18 cellular contexts compared by ENCODE assay signal in the genomic region with DNA sequence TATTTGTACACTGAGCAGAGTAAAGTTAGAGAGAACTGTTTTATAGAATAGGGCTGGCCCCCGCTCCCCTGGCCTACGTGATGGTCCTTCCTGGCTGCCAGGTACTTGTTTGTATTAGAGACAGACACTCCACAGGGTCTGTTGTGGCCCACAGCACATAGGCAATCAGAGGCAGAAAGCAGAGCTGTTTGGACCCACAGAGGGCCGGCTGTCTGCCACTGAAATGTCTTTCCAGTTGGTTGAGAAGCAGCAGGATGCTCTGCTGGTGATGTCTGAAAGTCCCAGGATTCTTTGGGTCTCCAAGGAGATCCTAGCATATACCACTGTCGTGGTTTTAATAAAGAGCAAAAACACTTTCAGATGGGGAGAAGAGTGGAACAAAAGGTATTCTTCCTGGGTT. TPM values are rescaled to one million over a fixed set of nuclear protein-coding genes. Genes with fewer than 3 reads are reported as not detected.
DNase-seq lines count a peak whose midpoint lies in the region; ATAC-seq, FAIRE-seq and TF ChIP-seq lines count a peak whose summit lies in the region.
"Had no signal": no experiment of that assay in that cellular context is flagged by ENCODE, and none has a peak within 500 bp of the region (broad histone marks: within the 10 kb centered on the region; RNA-seq: fewer than 3 reads in every experiment).

No MANE protein-coding gene starts in this region.

- no peaks in the 10 kb centered on the region for H3K27me3 Mint-ChIP-seq in activated CD8-positive, alpha-beta memory T cell treated with anti-CD3 and anti-CD28 coated beads, Interleukin-2, amount 10 ng/mL, durations not matched to agents 7 days and 5 days
- no peaks in the 10 kb centered on the region for H3K27me3 Mint-ChIP-seq in T-helper 17 cell
- H3K27me3 Mint-ChIP-seq in stimulated activated memory B cell treated with anti-CD40 and anti-IgM and Interleukin-4, amounts not matched to agents 10 μg/mL and 1 μg/mL and 100 μg/mL, for 72 hours, result no peaks in the 10 kb centered on the region
- H3K27me3 Mint-ChIP-seq: memory B cell had no signal

- no peak overlapping the region for H3K14ac ChIP-seq in H1 (ENCODE audit: insufficient read length)

- TF ChIP-seq CTCF in H1 (IDR thresholded peaks at IDR 0.05; ENCODE audit: control extremely low read depth in 1 of 3, insufficient read depth in 1 of 3, low read depth in 1 of 3, low read length in 3 of 3), result no peak

- peaks cover 72% of the 10 kb centered on the region for H3K4me1 Mint-ChIP-seq in activated CD8-positive, alpha-beta memory T cell treated with anti-CD3 and anti-CD28 coated beads, Interleukin-2, amount 10 ng/mL, durations not matched to agents 7 days and 5 days
- peaks cover 55% of the 10 kb centered on the region for H3K4me1 Mint-ChIP-seq in T-helper 17 cell
- H3K4me1 Mint-ChIP-seq in stimulated activated memory B cell treated with anti-CD40 and anti-IgM and Interleukin-4, amounts not matched to agents 10 μg/mL and 1 μg/mL and 100 μg/mL, for 72 hours, result peaks cover 67% of the 10 kb centered on the region

- H3K9me3 Mint-ChIP-seq in activated CD8-positive, alpha-beta memory T cell treated with anti-CD3 and anti-CD28 coated beads, Interleukin-2, amount 10 ng/mL, durations not matched to agents 7 days and 5 days (ENCODE audit: low read depth), result peaks cover 4% of the 10 kb centered on the region
- H3K9me3 Mint-ChIP-seq in stimulated activated memory B cell treated with anti-CD40 and anti-IgM and Interleukin-4, amounts not matched to agents 10 μg/mL and 1 μg/mL and 100 μg/mL, for 72 hours, result peaks cover 3% of the 10 kb centered on the region
- H3K9me3 Mint-ChIP-seq: memory B cell had no signal

- H2BK12ac ChIP-seq in H1 (ENCODE audit: low read depth, low read length), result no peak overlapping the region

- no peak overlapping the region for H2AK5ac ChIP-seq in H1 (ENCODE audit: low read depth, low read length)

- no peak overlapping the region; the same call in 1 of the 2 replicates for H2BK20ac ChIP-seq in H1 (ENCODE audit: low read length)

- H3K4me3 Mint-ChIP-seq in activated CD8-positive, alpha-beta memory T cell treated with anti-CD3 and anti-CD28 coated beads, Interleukin-2, amount 10 ng/mL, durations not matched to agents 7 days and 5 days, result no peak overlapping the region
- H3K4me3 Mint-ChIP-seq in T-helper 17 cell, result peak overlapping the region; percentile 55
- H3K4me3 Mint-ChIP-seq in stimulated activated memory B cell treated with anti-CD40 and anti-IgM and Interleukin-4, amounts not matched to agents 10 μg/mL and 1 μg/mL and 100 μg/mL, for 72 hours, result no peak overlapping the region
- H3K4me3 Mint-ChIP-seq: memory B cell had no signal

- no peaks in the 10 kb centered on the region for H3K79me1 ChIP-seq in H1 (ENCODE audit: low read depth, low read length)

- no peak overlapping the region for H2BK120ac ChIP-seq in H1 (replicated peaks; ENCODE audit: low read depth, low read length)

- POLR2A ChIA-PET in H1 (lab: Charles Lee; ENCODE audit: partially characterized antibody), result no interaction called here

- H4K8ac ChIP-seq in H1 (ENCODE audit: extremely low read depth, insufficient read depth, low read length), result no peak overlapping the region; the same call in 1 of the 2 replicates

- no peaks in the 10 kb centered on the region for H4K20me1 ChIP-seq in H1 (replicated peaks in 1 of 2; ENCODE audit: control insufficient read depth in 1 of 2, insufficient read depth in 2 of 2, low read length in 2 of 2)

- WGBS in H1 (ENCODE audit: extremely low coverage in 1 of 2, insufficient coverage in 1 of 2, insufficient read length in 1 of 2, insufficient replicate concordance in 2 of 2, low coverage in 1 of 2, low lambda C conversion rate in 2 of 2, missing lambda C conversion rate in 1 of 2), 2 experiments, result 89% methylated on average over 3 of the region's 4 CpGs; no CpG with 5 or more reads in 1 of the 2 experiments

- no peak overlapping the region for H3K4me3 ChIP-seq in H1 (ENCODE audit: extremely low read depth in 1 of 4, insufficient read depth in 2 of 4, low read depth in 3 of 4, low read length in 4 of 4)
- H3K4me3 ChIP-seq: gastroesophageal sphincter, GM23248, transverse colon had no signal

- no peaks in the 10 kb centered on the region for H3K27me3 ChIP-seq in H1 (replicated peaks in 1 of 4; ENCODE audit: control insufficient read depth in 3 of 4, extremely low read depth in 1 of 4, insufficient read depth in 3 of 4, low read length in 3 of 4)
- H3K27me3 ChIP-seq: gastroesophageal sphincter, transverse colon had no signal

- no peak overlapping the region for H3K27ac ChIP-seq in H1 (ENCODE audit: low read depth, low read length)
- H3K27ac ChIP-seq: gastroesophageal sphincter, GM23248 had no signal

- no peaks in the 10 kb centered on the region for H3K79me2 ChIP-seq in H1 (ENCODE audit: control insufficient read depth in 1 of 2, insufficient read depth in 2 of 2, low read length in 2 of 2)

- no peak for TF ChIP-seq RAD21 in H1 (IDR thresholded peaks at IDR 0.05 in 1 of 2, conservative IDR thresholded peaks at IDR 0.05 in 1 of 2; ENCODE audit: low read depth in 2 of 2, low read length in 2 of 2)

- H2BK15ac ChIP-seq in H1 (ENCODE audit: low read length), result peak overlapping the region; percentile 90; the same call in 1 of the 2 replicates

- no peak for TF ChIP-seq POLR2A in H1 (IDR thresholded peaks at IDR 0.05; ENCODE audit: control extremely low read depth in 1 of 2, low read depth in 2 of 2, low read length in 2 of 2)

- peaks cover 5% of the 10 kb centered on the region; the same call in 1 of the 2 replicates for H3K23me2 ChIP-seq in H1 (ENCODE audit: low read depth, low read length)

- H3K4me1 ChIP-seq in H1 (replicated peaks in 1 of 4; ENCODE audit: control insufficient read depth in 3 of 4, insufficient read depth in 4 of 4, low read length in 3 of 4), result peaks cover 3 to 17% (median 9%) of the 10 kb centered on the region in 4 experiments; a peak in 6 of 7 replicates

- H2AFZ ChIP-seq in H1 (ENCODE audit: low read length), result no peak overlapping the region
- H2AFZ ChIP-seq: GM23248 had no signal

- H3K56ac ChIP-seq in H1 (replicated peaks; ENCODE audit: insufficient read length, low read depth, low read length), result no peak overlapping the region

- no peak for FAIRE-seq in H1 (lab: Jason Lieb, UNC)

- no peak overlapping the region for H3K9ac ChIP-seq in H1 (replicated peaks in 1 of 4; ENCODE audit: extremely low read depth in 1 of 4, low read depth in 3 of 4, low read length in 3 of 4)
- H3K9ac ChIP-seq: GM23248 had no signal

- H3K9me3 ChIP-seq in T-helper 17 cell (ENCODE audit: control insufficient read depth, low read length, poor library complexity, severe bottlenecking), result no peaks in the 10 kb centered on the region
- peaks cover 8 to 9% of the 10 kb centered on the region in 2 experiments for H3K9me3 ChIP-seq in H1 (ENCODE audit: insufficient read depth in 2 of 2, low read depth in 1 of 2, low read length in 1 of 2)
- H3K9me3 ChIP-seq: gastroesophageal sphincter, transverse colon had no signal

- no peak for TF ChIP-seq EP300 in H1 (IDR thresholded peaks at IDR 0.05; ENCODE audit: borderline replicate concordance in 1 of 2, low read depth in 2 of 2, low read length in 2 of 2)

- H3K4me2 ChIP-seq in H1 (ENCODE audit: insufficient read depth in 1 of 2, low read depth in 2 of 2, low read length in 2 of 2), result no peak overlapping the region

- no peak for ATAC-seq in activated CD8-positive, alpha-beta memory T cell treated with anti-CD3 and anti-CD28 coated beads, Interleukin-2, amount 10 ng/mL, durations not matched to agents 7 days and 5 days
- ATAC-seq in T-helper 17 cell, result no peak
- no peak for ATAC-seq in stimulated activated memory B cell treated with anti-CD40 and anti-IgM and Interleukin-4, amounts not matched to agents 10 μg/mL and 1 μg/mL and 100 μg/mL, for 72 hours
- ATAC-seq in HG02588 (IDR thresholded peaks at IDR 0.05; ENCODE audit: unreplicated experiment), result no peak
- no peak for ATAC-seq in GM21526 (IDR thresholded peaks at IDR 0.05; ENCODE audit: low FRiP score, unreplicated experiment)
- ATAC-seq: gastroesophageal sphincter, right cardiac atrium had no signal

- H3K23ac ChIP-seq in H1 (ENCODE audit: insufficient read length), result no peak overlapping the region

- no peak overlapping the region for H3K18ac ChIP-seq in H1 (ENCODE audit: extremely low read depth, low read length)

- peak overlapping the region; percentile 98 for H3K27ac Mint-ChIP-seq in activated CD8-positive, alpha-beta memory T cell treated with anti-CD3 and anti-CD28 coated beads, Interleukin-2, amount 10 ng/mL, durations not matched to agents 7 days and 5 days
- peak overlapping the region; percentile 100 for H3K27ac Mint-ChIP-seq in T-helper 17 cell
- H3K27ac Mint-ChIP-seq in stimulated activated memory B cell treated with anti-CD40 and anti-IgM and Interleukin-4, amounts not matched to agents 10 μg/mL and 1 μg/mL and 100 μg/mL, for 72 hours, result peak overlapping the region; percentile 63

- H3K36me3 ChIP-seq in H1 (ENCODE audit: control insufficient read depth in 2 of 4, insufficient read depth in 4 of 4, low read length in 3 of 4), result peaks cover 0 to 14% (median 4%) of the 10 kb centered on the region in 4 experiments; a peak in 2 of 8 replicates
- H3K36me3 ChIP-seq: transverse colon had no signal

- H3K36me3 Mint-ChIP-seq in activated CD8-positive, alpha-beta memory T cell treated with anti-CD3 and anti-CD28 coated beads, Interleukin-2, amount 10 ng/mL, durations not matched to agents 7 days and 5 days, result peaks cover 57% of the 10 kb centered on the region
- H3K36me3 Mint-ChIP-seq in T-helper 17 cell (ENCODE audit: low read depth), result no peaks in the 10 kb centered on the region
- peaks cover 21% of the 10 kb centered on the region for H3K36me3 Mint-ChIP-seq in stimulated activated memory B cell treated with anti-CD40 and anti-IgM and Interleukin-4, amounts not matched to agents 10 μg/mL and 1 μg/mL and 100 μg/mL, for 72 hours

- no peak overlapping the region for H4K91ac ChIP-seq in H1 (replicated peaks; ENCODE audit: insufficient read length, low read length)

- CTCF ChIA-PET in activated CD8-positive, alpha-beta memory T cell treated with anti-CD3 and anti-CD28 coated beads, Interleukin-2, amount 10 ng/mL, durations not matched to agents 7 days and 5 days (lab: Charles Lee), result interaction anchor here (1.3 to 2.7 kb wide), 3 partner anchors 9 to 209 kb away, joined by 3 to 14 read pairs (median 4); no protein-coding TSS in a partner anchor
- CTCF ChIA-PET in H1 (lab: Charles Lee; ENCODE audit: partially characterized antibody), result interaction anchor here (1.4 kb wide), 1 partner anchor 25 kb away, joined by 7 read pairs; no protein-coding TSS in a partner anchor

- H3K4ac ChIP-seq in H1 (replicated peaks; ENCODE audit: insufficient read length, low read depth, low read length), result no peak overlapping the region

- H2BK5ac ChIP-seq in H1 (ENCODE audit: low read depth, low read length), result no peak overlapping the region

- H4K5ac ChIP-seq in H1 (ENCODE audit: insufficient read length, low read depth, low read length), result no peak overlapping the region

- DNase-seq in activated CD8-positive, alpha-beta memory T cell treated with anti-CD3 and anti-CD28 coated beads, Interleukin-2, amount 10 ng/mL, durations not matched to agents 7 days and 5 days, result no peak
- no peak for DNase-seq in activated CD8-positive, alpha-beta memory T cell treated with anti-CD3 and anti-CD28 coated beads, Interleukin-2, amount 50 U/mL, for 4 hours
- DNase-seq in T-helper 17 cell, result no peak
- no peak for DNase-seq in H1 (ENCODE audit: low read depth in 1 of 2, low spot score in 2 of 2)
- no peak for DNase-seq in T1000 (lab: John Stamatoyannopoulos, UW)
- DNase-seq: COR-L47; GM23248; Karpas-422; NCI-H146; right cardiac atrium; SHP77 treated with DMSO at 0.1 percent for 48 hours; stimulated activated CD4-positive, alpha-beta T cell treated with anti-CD3 and anti-CD28 coated beads, Interleukin-4, amount 100 ng/mL, for 24 hours; transverse colon had no signal

RNA-seq across cellular contexts. Expression of a gene that starts 5.2 kb away (rescaled TPM):
- total RNA-seq in activated CD8-positive, alpha-beta memory T cell treated with anti-CD3 and anti-CD28 coated beads, Interleukin-2, amount 10 ng/mL, durations not matched to agents 7 days and 5 days, result 10 to 100 TPM; 37.5 to 52.0 TPM
- total RNA-seq in T-helper 17 cell, result 10 to 100 TPM; 47.0 to 53.7 TPM
- total RNA-seq in H1 (2021; fragmentation: NEBNext Ultra II Directional; extraction: Animal tissue kit (Norgen Biotek cat#: 25700)), result 10.3 and 12.4 TPM in 2 replicates
- polyA plus RNA-seq in H1 (2011; rRNA removed), result 8.3 and 10.1 TPM in 2 replicates
- 13.3 TPM for polyA plus RNA-seq in H1 (2011; cell fraction: cytosol; rRNA removed)
- polyA plus RNA-seq in H1 (2011; cell fraction: nucleus; rRNA removed), result 7.8 TPM
- 11.8 to 13.7 TPM (median 12.4 TPM) in 4 replicates for polyA plus RNA-seq in H1 (2012, experiment 1 of 2)
- polyA plus RNA-seq in H1 (2012, experiment 2 of 2), result 2.3 TPM
- polyA plus RNA-seq in H1 (2013, experiment 1 of 2), result 10.1 TPM
- 10.0 TPM for polyA plus RNA-seq in H1 (2013, experiment 2 of 2)
- 12.7 and 13.0 TPM in 2 replicates for polyA minus RNA-seq in H1 (2011; rRNA and poly(A)+ RNA removed)
- polyA minus RNA-seq in H1 (2011; cell fraction: cytosol; rRNA and poly(A)+ RNA removed), result 6.7 TPM
- 7.5 TPM for polyA minus RNA-seq in H1 (2011; cell fraction: nucleus; rRNA and poly(A)+ RNA removed)

RNA-seq across cellular contexts. Expression of a gene that starts 54.2 kb away (rescaled TPM):
- 10 to 100 TPM; 31.2 to 32.6 TPM for total RNA-seq in activated CD8-positive, alpha-beta memory T cell treated with anti-CD3 and anti-CD28 coated beads, Interleukin-2, amount 10 ng/mL, durations not matched to agents 7 days and 5 days
- total RNA-seq in T-helper 17 cell, result 10 to 100 TPM; 24.1 to 25.4 TPM
- 18.3 and 18.8 TPM in 2 replicates for total RNA-seq in H1 (2021; fragmentation: NEBNext Ultra II Directional; extraction: Animal tissue kit (Norgen Biotek cat#: 25700))
- polyA plus RNA-seq in H1 (2011; rRNA removed), result 1.6 and 2.7 TPM in 2 replicates
- 4.5 TPM for polyA plus RNA-seq in H1 (2011; cell fraction: cytosol; rRNA removed)
- polyA plus RNA-seq in H1 (2011; cell fraction: nucleus; rRNA removed), result 2.6 TPM
- 8.1 to 17.0 TPM (median 9.4 TPM) in 4 replicates for polyA plus RNA-seq in H1 (2012, experiment 1 of 2)
- 0.62 TPM for polyA plus RNA-seq in H1 (2012, experiment 2 of 2)
- polyA plus RNA-seq in H1 (2013, experiment 1 of 2), result 14.6 TPM
- polyA plus RNA-seq in H1 (2013, experiment 2 of 2), result 13.8 TPM
- polyA minus RNA-seq in H1 (2011; rRNA and poly(A)+ RNA removed), result 4.6 and 7.4 TPM in 2 replicates
- polyA minus RNA-seq in H1 (2011; cell fraction: cytosol; rRNA and poly(A)+ RNA removed), result 7.9 TPM
- 9.3 TPM for polyA minus RNA-seq in H1 (2011; cell fraction: nucleus; rRNA and poly(A)+ RNA removed)

RNA-seq across cellular contexts. Expression of a gene that starts 57.4 kb away (rescaled TPM):
- total RNA-seq in activated CD8-positive, alpha-beta memory T cell treated with anti-CD3 and anti-CD28 coated beads, Interleukin-2, amount 10 ng/mL, durations not matched to agents 7 days and 5 days, result 10 to 100 TPM; 12.4 to 14.5 TPM
- 10 to 100 TPM in 1 of 2 donors, 1 to 10 TPM in 1; 7.2 to 10.9 TPM for total RNA-seq in T-helper 17 cell
- total RNA-seq in H1 (2021; fragmentation: NEBNext Ultra II Directional; extraction: Animal tissue kit (Norgen Biotek cat#: 25700)), result 15.3 and 16.3 TPM in 2 replicates
- polyA plus RNA-seq in H1 (2011; rRNA removed), result 5.4 and 7.9 TPM in 2 replicates
- 8.8 TPM for polyA plus RNA-seq in H1 (2011; cell fraction: cytosol; rRNA removed)
- 18.7 TPM for polyA plus RNA-seq in H1 (2011; cell fraction: nucleus; rRNA removed)
- polyA plus RNA-seq in H1 (2012, experiment 1 of 2), result 7.5 to 10.9 TPM (median 9.6 TPM) in 4 replicates
- polyA plus RNA-seq in H1 (2012, experiment 2 of 2), result 5.7 TPM
- polyA plus RNA-seq in H1 (2013, experiment 1 of 2), result 6.2 TPM
- polyA plus RNA-seq in H1 (2013, experiment 2 of 2), result 6.0 TPM
- 5.6 TPM in 2 replicates for polyA minus RNA-seq in H1 (2011; rRNA and poly(A)+ RNA removed)
- polyA minus RNA-seq in H1 (2011; cell fraction: cytosol; rRNA and poly(A)+ RNA removed), result 7.1 TPM
- 4.9 TPM for polyA minus RNA-seq in H1 (2011; cell fraction: nucleus; rRNA and poly(A)+ RNA removed)
